ENCODE assay signal across 24 cellular contexts in genomic region chr5:171946382-171946781, GRCh38.
DNase-seq lines count a peak whose midpoint lies in the region; ATAC-seq, FAIRE-seq and TF ChIP-seq lines count a peak whose summit lies in the region.
"Had no signal": no experiment of that assay in that cellular context is flagged by ENCODE, and none has a peak within 500 bp of the region (broad histone marks: within the 10 kb centered on the region; RNA-seq: fewer than 3 reads in every experiment).

No MANE protein-coding gene starts in this region.

- H3K36me3 ChIP-seq in NT2/D1 (ENCODE audit: insufficient read depth, insufficient read length, low read length): no peaks in the 10 kb centered on the region
- H3K36me3 ChIP-seq in small intestine (ENCODE audit: control insufficient read depth in 2 of 2, insufficient read depth in 2 of 2, low read length in 2 of 2): no peaks in the 10 kb centered on the region
- H3K36me3 ChIP-seq: HAP-1, lower lobe of right lung had no signal

- H3K4me1 ChIP-seq in NT2/D1 (ENCODE audit: insufficient read depth, insufficient read length): no peaks in the 10 kb centered on the region
- H3K4me1 ChIP-seq in foreskin keratinocyte: peaks cover 14% of the 10 kb centered on the region
- H3K4me1 ChIP-seq in small intestine (ENCODE audit: control insufficient read depth in 2 of 2, insufficient read depth in 1 of 2, low read depth in 1 of 2, low read length in 1 of 2): peaks cover 3 to 10% of the 10 kb centered on the region in 2 donors
- H3K4me1 ChIP-seq: HAP-1, lower lobe of right lung, testis had no signal

- H3K36me3 Mint-ChIP-seq in activated naive CD4-positive, alpha-beta T cell treated with anti-CD3 and anti-CD28 coated beads, Interleukin-2, amount 50 U/mL, for 24 hours: peaks cover 9% of the 10 kb centered on the region

- peaks cover 62% of the 10 kb centered on the region for H3K4me1 Mint-ChIP-seq in activated naive CD4-positive, alpha-beta T cell treated with anti-CD3 and anti-CD28 coated beads, Interleukin-2, amount 50 U/mL, for 24 hours

- H3K27me3 ChIP-seq in NT2/D1 (ENCODE audit: insufficient read depth, insufficient read length) (no peaks in the 10 kb centered on the region), foreskin keratinocyte (no peaks in the 10 kb centered on the region), small intestine (ENCODE audit: control insufficient read depth in 2 of 2, insufficient read depth in 2 of 2, low read length in 2 of 2) (no peaks in the 10 kb centered on the region)
- H3K27me3 ChIP-seq: testis had no signal

- 95 to 98% (median 98%) methylated on average over 2 of the region's 2 CpGs for WGBS in small intestine, 3 donors

- no peak overlapping the region for H3K9ac ChIP-seq in NT2/D1 (ENCODE audit: insufficient read length, low read depth)

- H3K27me3 Mint-ChIP-seq in activated naive CD4-positive, alpha-beta T cell treated with anti-CD3 and anti-CD28 coated beads, Interleukin-2, amount 50 U/mL, for 24 hours: no peaks in the 10 kb centered on the region
- H3K27me3 Mint-ChIP-seq: activated CD4-positive, alpha-beta T cell treated with anti-CD3 and anti-CD28 coated beads for 36 hours had no signal

- peak; percentile 68 for ATAC-seq in foreskin keratinocyte
- no peak for ATAC-seq in HG02938 (IDR thresholded peaks at IDR 0.05; ENCODE audit: unreplicated experiment)
- ATAC-seq: activated CD4-positive, alpha-beta T cell treated with anti-CD3 and anti-CD28 coated beads for 36 hours; lower lobe of right lung; right cardiac atrium had no signal

- TF ChIP-seq CTCF in foreskin keratinocyte (conservative IDR thresholded peaks at IDR 0.05): peak; percentile 42

- no peaks in the 10 kb centered on the region for H3K9me3 Mint-ChIP-seq in activated naive CD4-positive, alpha-beta T cell treated with anti-CD3 and anti-CD28 coated beads, Interleukin-2, amount 50 U/mL, for 24 hours
- H3K9me3 Mint-ChIP-seq: nephron had no signal

- no peak for FAIRE-seq in small intestine (lab: Jason Lieb, UNC)
- FAIRE-seq: frontal cortex had no signal

- DNase-seq in activated naive CD4-positive, alpha-beta T cell treated with Interleukin-2 at 50 U/mL for 16 hours: no peak
- DNase-seq in NT2/D1 (ENCODE audit: low read depth, low spot score) (peak; percentile 2), foreskin keratinocyte (peak in 1 of 2 donors; percentile 54), small intestine (peak; percentile 3), OCI-M2 (lab: John Stamatoyannopoulos, UW; ENCODE audit: unreplicated experiment) (no peak)
- DNase-seq in activated CD4-positive, alpha-beta T cell treated with anti-CD3 and anti-CD28 coated beads for 1 hour: no peak
- DNase-seq: activated CD4-positive, alpha-beta T cell treated with anti-CD3 and anti-CD28 coated beads for 36 hours; activated naive CD4-positive, alpha-beta T cell treated with anti-CD3 and anti-CD28 coated beads, Interleukin-2, amount 50 U/mL, for 16 hours; effector CD8-positive, alpha-beta T cell; GF-D8; lower lobe of right lung; NCI-H1105 treated with DMSO at 0.1 percent for 48 hours; NCI-H2171 treated with DMSO at 0.1 percent for 48 hours; right cardiac atrium; Right ventricle myocardium superior; stimulated activated CD4-positive, alpha-beta T cell treated with anti-CD3 and anti-CD28 coated beads, Interleukin-4, amount 100 ng/mL, for 1 hour; stimulated activated CD8-positive, alpha-beta memory T cell treated with anti-CD3 and anti-CD28 coated beads, Interleukin-4, amount 100 ng/mL, for 48 hours; testis had no signal

- no peak overlapping the region for H3K4me3 ChIP-seq in NT2/D1 (ENCODE audit: insufficient read length, low read depth)
- no peak overlapping the region for H3K4me3 ChIP-seq in small intestine (ENCODE audit: low read depth in 1 of 2, low read length in 2 of 2)
- H3K4me3 ChIP-seq: HAP-1, lower lobe of right lung, testis had no signal

- H3K27ac Mint-ChIP-seq in activated naive CD4-positive, alpha-beta T cell treated with anti-CD3 and anti-CD28 coated beads, Interleukin-2, amount 50 U/mL, for 24 hours: peak overlapping the region; percentile 61
- H3K27ac Mint-ChIP-seq: activated CD4-positive, alpha-beta T cell treated with anti-CD3 and anti-CD28 coated beads for 36 hours; nephron had no signal

- H3K9me3 ChIP-seq in NT2/D1 (ENCODE audit: insufficient read depth, low read length): no peaks in the 10 kb centered on the region
- no peaks in the 10 kb centered on the region for H3K9me3 ChIP-seq in small intestine (ENCODE audit: control insufficient read depth, low read depth)
- H3K9me3 ChIP-seq: HAP-1, lower lobe of right lung, testis had no signal

- no peak overlapping the region for H3K27ac ChIP-seq in foreskin keratinocyte
- peak overlapping the region; percentile 2 to 76 for H3K27ac ChIP-seq in small intestine (ENCODE audit: low read depth in 1 of 2, low read length in 1 of 2)
- H3K27ac ChIP-seq: 22Rv1, lower lobe of right lung, testis had no signal

- no peak overlapping the region for H3K4me3 Mint-ChIP-seq in activated naive CD4-positive, alpha-beta T cell treated with anti-CD3 and anti-CD28 coated beads, Interleukin-2, amount 50 U/mL, for 24 hours
- H3K4me3 Mint-ChIP-seq: activated CD4-positive, alpha-beta T cell treated with anti-CD3 and anti-CD28 coated beads for 36 hours; nephron had no signal

Comparison
In these comparisons a context has a peak if more than half of its experiments do, and no peak if none do; other contexts are left out.
1. DNase-seq: peak in NT2/D1 (single experiment) and small intestine (single experiment); none in activated naive CD4-positive, alpha-beta T cell treated with Interleukin-2 at 50 U/mL for 16 hours (single experiment), activated CD4-positive, alpha-beta T cell treated with anti-CD3 and anti-CD28 coated beads for 1 hour (single experiment) and OCI-M2 (single experiment).